Comparison of ENCODE assay signal across 8 cellular contexts in genomic region chr1:226444901-226445300, GRCh38. TPM values are rescaled to one million over a fixed set of nuclear protein-coding genes. Genes with fewer than 3 reads are reported as not detected.
DNase-seq lines count a peak whose midpoint lies in the region; ATAC-seq and TF ChIP-seq lines count a peak whose summit lies in the region.

No MANE protein-coding gene starts in this region.

- H3K27ac ChIP-seq in esophagus squamous epithelium (no peak overlapping the region), breast epithelium (no peak overlapping the region), aorta (ENCODE audit: low read depth in 1 of 2, low read length in 2 of 2) (no peak overlapping the region)

- H3K27ac Mint-ChIP-seq in chondrocyte (ENCODE audit: unreplicated experiment) = no peak overlapping the region

- H3K4me1 ChIP-seq in esophagus squamous epithelium = no peaks in the 10 kb centered on the region
- no peaks in the 10 kb centered on the region for H3K4me1 ChIP-seq in breast epithelium
- no peaks in the 10 kb centered on the region for H3K4me1 ChIP-seq in aorta (ENCODE audit: control insufficient read depth in 1 of 2, insufficient read depth in 2 of 2, low read length in 2 of 2)

- intact Hi-C loops in esophagus squamous epithelium (cut with DNase I) = no loop called here
- intact Hi-C loops in breast epithelium (cut with DNase I; ENCODE audit: low total_unique reads) = no loop called here
- intact Hi-C loops in aorta (cut with DNase I) = no loop called here

- WGBS in esophagus squamous epithelium, 2 donors = 61 to 77% methylated on average over 2 of the region's 2 CpGs
- 80 to 82% methylated on average over 2 of the region's 2 CpGs for WGBS in aorta, 2 donors

- H3K27me3 ChIP-seq in esophagus squamous epithelium (peaks cover 0 to 10% (median 0%) of the 10 kb centered on the region in 4 donors), breast epithelium (no peaks in the 10 kb centered on the region), aorta (ENCODE audit: control insufficient read depth in 1 of 2, insufficient read depth in 2 of 2, low read length in 1 of 2) (no peaks in the 10 kb centered on the region)

- H3K36me3 ChIP-seq in esophagus squamous epithelium = no peaks in the 10 kb centered on the region
- H3K36me3 ChIP-seq in breast epithelium = no peaks in the 10 kb centered on the region
- H3K36me3 ChIP-seq in aorta (ENCODE audit: control insufficient read depth in 1 of 2, insufficient read depth in 2 of 2, low read length in 1 of 2) = no peaks in the 10 kb centered on the region

- peaks cover 2% of the 10 kb centered on the region for H3K36me3 Mint-ChIP-seq in chondrocyte (ENCODE audit: low read depth)

- TF ChIP-seq CTCF in esophagus squamous epithelium (IDR thresholded peaks at IDR 0.05) = peak in 1 of 6 experiments; percentile 14
- TF ChIP-seq CTCF in breast epithelium (IDR thresholded peaks at IDR 0.05) = no peak
- no peak for TF ChIP-seq CTCF in chondrocyte (IDR thresholded peaks at IDR 0.05)

- peaks cover 4% of the 10 kb centered on the region for H3K4me1 Mint-ChIP-seq in chondrocyte (ENCODE audit: low read depth)

- no peak for TF ChIP-seq POLR2A in esophagus squamous epithelium (IDR thresholded peaks at IDR 0.05)
- TF ChIP-seq POLR2A in breast epithelium (IDR thresholded peaks at IDR 0.05) = no peak

- no peak overlapping the region for H3K4me3 Mint-ChIP-seq in chondrocyte (ENCODE audit: unreplicated experiment)

- H3K9me3 Mint-ChIP-seq in chondrocyte (ENCODE audit: low read depth) = peaks cover 2% of the 10 kb centered on the region

- no peak overlapping the region for H3K4me3 ChIP-seq in esophagus squamous epithelium
- no peak overlapping the region for H3K4me3 ChIP-seq in breast epithelium
- H3K4me3 ChIP-seq in aorta (ENCODE audit: low read length in 2 of 2) = no peak overlapping the region

- ATAC-seq in GM19324 (IDR thresholded peaks at IDR 0.05; ENCODE audit: low FRiP score, unreplicated experiment) (peak; percentile 99), HG03066 (IDR thresholded peaks at IDR 0.05; ENCODE audit: low read depth, unreplicated experiment) (peak; percentile 100), aorta (ENCODE audit: low FRiP score) (no peak)

- H3K9me3 ChIP-seq in esophagus squamous epithelium = no peaks in the 10 kb centered on the region
- H3K9me3 ChIP-seq in breast epithelium = no peaks in the 10 kb centered on the region
- H3K9me3 ChIP-seq in aorta (ENCODE audit: control insufficient read depth, low read length) = peaks cover 2% of the 10 kb centered on the region

- peak; percentile 31 for DNase-seq in activated CD4-positive, CD25-positive, alpha-beta regulatory T cell treated with anti-CD3 and anti-CD28 coated beads, Interleukin-2, amount 50 U/mL, for 16 hours (ENCODE audit: low read depth, low spot score)
- DNase-seq in esophagus squamous epithelium (lab: John Stamatoyannopoulos, UW) (peak; percentile 4), NOMO-1 (lab: John Stamatoyannopoulos, UW; ENCODE audit: unreplicated experiment in 2 of 2) (no peak), breast epithelium (ENCODE audit: low spot score in 2 of 2) (no peak), aorta (no peak), chondrocyte (ENCODE audit: low spot score) (no peak)

- H3K27me3 Mint-ChIP-seq in chondrocyte (ENCODE audit: low read depth) = peaks cover 28% of the 10 kb centered on the region

RNA-seq across cellular contexts. Expression of gene PARP1, which starts 37.0 kb away (rescaled TPM):
- total RNA-seq in esophagus squamous epithelium (100 to 1,000 TPM in 1 of 4 donors, 10 to 100 TPM in 3; 56.1 to 119 (median 85.0) TPM), breast epithelium (10 to 100 TPM; 53.0 to 83.9 (median 72.3) TPM), aorta (10 to 100 TPM; 38.4 to 50.0 TPM), chondrocyte (43.9 to 77.5 TPM (median 48.6 TPM) in 3 replicates)
- 10 to 100 TPM; 11.9 to 16.4 TPM for polyA plus RNA-seq in aorta

Comparison
In these comparisons a context has a peak if more than half of its experiments do, and no peak if none do; other contexts are left out.
1. DNase-seq: peak in activated CD4-positive, CD25-positive, alpha-beta regulatory T cell treated with anti-CD3 and anti-CD28 coated beads, Interleukin-2, amount 50 U/mL, for 16 hours (single experiment) and esophagus squamous epithelium (single experiment); none in NOMO-1 (0 of 2), breast epithelium (0 of 2), aorta (0 of 2) and chondrocyte (single experiment).